Comparison of ENCODE assay signal across 1 cellular context in genomic region chr11:118572075-118572913, GRCh38.
TF ChIP-seq lines count a peak whose summit lies in the region.

Gene ARCN1, plus strand, starts transcription at chr11:118572409. Its CDS starts 139 bp downstream, at chr11:118572548.

TF ChIP-seq in liver, 16 proteins besides CTCF, POLR2A, EP300 and RAD21 (continued from another document):
- TF ChIP-seq RXRA (IDR thresholded peaks at IDR 0.05), result peak in 1 of 2 donors; percentile 20
